Comparison of ENCODE assay signal across 12 cellular contexts in genomic region chrX:10083809-10084208, GRCh38.
DNase-seq lines count a peak whose midpoint lies in the region; ATAC-seq, FAIRE-seq and TF ChIP-seq lines count a peak whose summit lies in the region.
"Had no signal": no experiment of that assay in that cellular context is flagged by ENCODE, and none has a peak within 500 bp of the region (broad histone marks: within the 10 kb centered on the region; RNA-seq: fewer than 3 reads in every experiment).

No MANE protein-coding gene starts in this region.

- no peak for DNase-seq in stimulated activated naive CD8-positive, alpha-beta T cell treated with anti-CD3 and anti-CD28 coated beads, Interleukin-15, amount 100 ng/mL, for 72 hours
- DNase-seq in dorsolateral prefrontal cortex = no peak
- no peak for DNase-seq in pancreas
- no peak for DNase-seq in NCI-H1092 (lab: John Stamatoyannopoulos, UW)
- no peak for DNase-seq in anterior cingulate cortex (lab: John Stamatoyannopoulos, UW)
- DNase-seq: GDM1, NCI-H2171 treated with DMSO at 0.1 percent for 48 hours had no signal

- H3K36me3 Mint-ChIP-seq in stimulated activated naive CD8-positive, alpha-beta T cell treated with anti-CD3 and anti-CD28 coated beads, Interleukin-15, Interleukin-2, amounts not matched to agents 100 ng/mL and 50 ng/mL, for 24 hours (ENCODE audit: low read depth) = no peaks in the 10 kb centered on the region

- intact Hi-C loops in dorsolateral prefrontal cortex (cut with DNase I) (no loop called here), pancreas (cut with DNase I) (no loop called here)

- H3K9me3 Mint-ChIP-seq in stimulated activated naive CD8-positive, alpha-beta T cell treated with anti-CD3 and anti-CD28 coated beads, Interleukin-15, Interleukin-2, amounts not matched to agents 100 ng/mL and 50 ng/mL, for 24 hours = no peaks in the 10 kb centered on the region
- H3K9me3 Mint-ChIP-seq in stimulated activated naive CD8-positive, alpha-beta T cell treated with anti-CD3 and anti-CD28 coated beads, Interleukin-15, amount 100 ng/mL, for 72 hours = no peaks in the 10 kb centered on the region

- no peak for ATAC-seq in stimulated activated naive CD8-positive, alpha-beta T cell treated with anti-CD3 and anti-CD28 coated beads, Interleukin-15, amount 100 ng/mL, for 72 hours
- ATAC-seq in pancreas = no peak
- ATAC-seq in HG02798 (IDR thresholded peaks at IDR 0.05; ENCODE audit: poor library complexity, unreplicated experiment) = no peak
- ATAC-seq in GM18511 (IDR thresholded peaks at IDR 0.05; ENCODE audit: unreplicated experiment) = no peak

- H3K4me1 ChIP-seq in pancreas = no peaks in the 10 kb centered on the region

- TF ChIP-seq CTCF in dorsolateral prefrontal cortex (IDR thresholded peaks at IDR 0.05 in 54 of 56, conservative IDR thresholded peaks at IDR 0.05 in 2 of 56; ENCODE audit: low read depth in 1 of 56, partially characterized antibody in 56 of 56) = no peak
- no peak for TF ChIP-seq CTCF in pancreas (IDR thresholded peaks at IDR 0.05)

- no peak overlapping the region for H3K4me3 Mint-ChIP-seq in stimulated activated naive CD8-positive, alpha-beta T cell treated with anti-CD3 and anti-CD28 coated beads, Interleukin-15, Interleukin-2, amounts not matched to agents 100 ng/mL and 50 ng/mL, for 24 hours
- no peak overlapping the region for H3K4me3 Mint-ChIP-seq in stimulated activated naive CD8-positive, alpha-beta T cell treated with anti-CD3 and anti-CD28 coated beads, Interleukin-15, amount 100 ng/mL, for 72 hours

- FAIRE-seq in pancreas (lab: Jason Lieb, UNC) = no peak
- FAIRE-seq: TTC549 had no signal

- no peaks in the 10 kb centered on the region for H3K27me3 Mint-ChIP-seq in stimulated activated naive CD8-positive, alpha-beta T cell treated with anti-CD3 and anti-CD28 coated beads, Interleukin-15, Interleukin-2, amounts not matched to agents 100 ng/mL and 50 ng/mL, for 24 hours
- no peaks in the 10 kb centered on the region for H3K27me3 Mint-ChIP-seq in stimulated activated naive CD8-positive, alpha-beta T cell treated with anti-CD3 and anti-CD28 coated beads, Interleukin-15, amount 100 ng/mL, for 72 hours

- H3K4me3 ChIP-seq in dorsolateral prefrontal cortex = peak overlapping the region in 1 of 59 donors; percentile 14
- H3K4me3 ChIP-seq in pancreas = no peak overlapping the region

- no peaks in the 10 kb centered on the region for H3K36me3 ChIP-seq in pancreas

- peak overlapping the region in 52 of 59 donors; percentile 4 to 89 (median 78) for H3K27ac ChIP-seq in dorsolateral prefrontal cortex
- peak overlapping the region in 3 of 4 donors; percentile 17 to 68 (median 58) for H3K27ac ChIP-seq in pancreas
- H3K27ac ChIP-seq: HL-60 had no signal

- H3K27ac Mint-ChIP-seq in stimulated activated naive CD8-positive, alpha-beta T cell treated with anti-CD3 and anti-CD28 coated beads, Interleukin-15, Interleukin-2, amounts not matched to agents 100 ng/mL and 50 ng/mL, for 24 hours = peak overlapping the region; percentile 19
- H3K27ac Mint-ChIP-seq in stimulated activated naive CD8-positive, alpha-beta T cell treated with anti-CD3 and anti-CD28 coated beads, Interleukin-15, amount 100 ng/mL, for 72 hours = no peak overlapping the region

- H3K9me3 ChIP-seq in pancreas = no peaks in the 10 kb centered on the region

- H3K27me3 ChIP-seq in dorsolateral prefrontal cortex = peaks cover 0 to 54% (median 7%) of the 10 kb centered on the region in 45 donors
- H3K27me3 ChIP-seq in pancreas = no peaks in the 10 kb centered on the region

- H3K4me1 Mint-ChIP-seq in stimulated activated naive CD8-positive, alpha-beta T cell treated with anti-CD3 and anti-CD28 coated beads, Interleukin-15, Interleukin-2, amounts not matched to agents 100 ng/mL and 50 ng/mL, for 24 hours (ENCODE audit: low read depth) = peaks cover 58% of the 10 kb centered on the region
- peaks cover 47% of the 10 kb centered on the region for H3K4me1 Mint-ChIP-seq in stimulated activated naive CD8-positive, alpha-beta T cell treated with anti-CD3 and anti-CD28 coated beads, Interleukin-15, amount 100 ng/mL, for 72 hours

- WGBS in pancreas, 2 donors = 50 to 57% methylated on average over 2 of the region's 2 CpGs
